ENCODE assay signal across 12 cellular contexts in genomic region chr2:57908736-57909161, GRCh38.
DNase-seq lines count a peak whose midpoint lies in the region; ATAC-seq and TF ChIP-seq lines count a peak whose summit lies in the region.
"Had no signal": no experiment of that assay in that cellular context is flagged by ENCODE, and none has a peak within 500 bp of the region (broad histone marks: within the 10 kb centered on the region; RNA-seq: fewer than 3 reads in every experiment).

No MANE protein-coding gene starts in this region.

- H3K27ac ChIP-seq in upper lobe of right lung, result no peak overlapping the region
- no peak overlapping the region for H3K27ac ChIP-seq in gastroesophageal sphincter
- H3K27ac ChIP-seq: BLaER1, HL-60, left ventricle myocardium inferior had no signal

- intact Hi-C loops in upper lobe of right lung (cut with DNase I), result no loop called here

- H3K4me1 Mint-ChIP-seq in activated naive CD4-positive, alpha-beta T cell treated with anti-CD3 and anti-CD28 coated beads, Interleukin-2, amount 50 U/mL, for 24 hours, result peaks cover 20% of the 10 kb centered on the region

- H3K9me3 ChIP-seq in upper lobe of right lung, result no peaks in the 10 kb centered on the region
- H3K9me3 ChIP-seq in gastroesophageal sphincter, result no peaks in the 10 kb centered on the region
- H3K9me3 ChIP-seq: BLaER1, left ventricle myocardium inferior had no signal

- ATAC-seq in HG02759 (IDR thresholded peaks at IDR 0.05; ENCODE audit: unreplicated experiment) (peak; percentile 82), upper lobe of right lung (peak; percentile 50), gastroesophageal sphincter (no peak)

- no peak overlapping the region for H3K4me3 ChIP-seq in upper lobe of right lung
- H3K4me3 ChIP-seq in gastroesophageal sphincter, result no peak overlapping the region
- H3K4me3 ChIP-seq: BLaER1, left ventricle myocardium inferior had no signal

- no peak for DNase-seq in activated naive CD4-positive, alpha-beta T cell (lab: John Stamatoyannopoulos, UW)
- DNase-seq in MV-4-11 (lab: John Stamatoyannopoulos, UW), result peak; percentile 15
- DNase-seq in upper lobe of right lung, result no peak
- DNase-seq in NCI-H345 (lab: John Stamatoyannopoulos, UW), result no peak
- no peak for DNase-seq in amniotic stem cell (lab: John Stamatoyannopoulos, UW)
- DNase-seq: left ventricle myocardium inferior; stimulated activated CD4-positive, alpha-beta T cell treated with anti-CD3 and anti-CD28 coated beads, Interleukin-2, amount 100 ng/mL, for 24 hours had no signal

- H3K4me1 ChIP-seq in upper lobe of right lung (no peaks in the 10 kb centered on the region), gastroesophageal sphincter (no peaks in the 10 kb centered on the region)
- H3K4me1 ChIP-seq: BLaER1, left ventricle myocardium inferior had no signal

- H3K36me3 ChIP-seq in upper lobe of right lung (no peaks in the 10 kb centered on the region), gastroesophageal sphincter (no peaks in the 10 kb centered on the region)
- H3K36me3 ChIP-seq: BLaER1, left ventricle myocardium inferior had no signal

- H3K27ac Mint-ChIP-seq in activated naive CD4-positive, alpha-beta T cell treated with anti-CD3 and anti-CD28 coated beads, Interleukin-2, amount 50 U/mL, for 24 hours, result peak overlapping the region; percentile 24

- H3K9me3 Mint-ChIP-seq in activated naive CD4-positive, alpha-beta T cell treated with anti-CD3 and anti-CD28 coated beads, Interleukin-2, amount 50 U/mL, for 24 hours, result no peaks in the 10 kb centered on the region

- H3K4me3 Mint-ChIP-seq in activated naive CD4-positive, alpha-beta T cell treated with anti-CD3 and anti-CD28 coated beads, Interleukin-2, amount 50 U/mL, for 24 hours, result no peak overlapping the region

- TF ChIP-seq CTCF in upper lobe of right lung (IDR thresholded peaks at IDR 0.05) (no peak), gastroesophageal sphincter (IDR thresholded peaks at IDR 0.05) (no peak)

- 37 to 59% methylated on average over 2 of the region's 2 CpGs for WGBS in gastroesophageal sphincter (ENCODE audit: low coverage in 1 of 2), 2 donors

- no peak for TF ChIP-seq EP300 in gastroesophageal sphincter (IDR thresholded peaks at IDR 0.05)

- H3K27me3 Mint-ChIP-seq in activated naive CD4-positive, alpha-beta T cell treated with anti-CD3 and anti-CD28 coated beads, Interleukin-2, amount 50 U/mL, for 24 hours, result no peaks in the 10 kb centered on the region

- TF ChIP-seq POLR2A in gastroesophageal sphincter (IDR thresholded peaks at IDR 0.05), result no peak

- no peaks in the 10 kb centered on the region for H3K36me3 Mint-ChIP-seq in activated naive CD4-positive, alpha-beta T cell treated with anti-CD3 and anti-CD28 coated beads, Interleukin-2, amount 50 U/mL, for 24 hours

- no peaks in the 10 kb centered on the region for H3K27me3 ChIP-seq in upper lobe of right lung
- H3K27me3 ChIP-seq in gastroesophageal sphincter, result no peaks in the 10 kb centered on the region
- H3K27me3 ChIP-seq: BLaER1 had no signal
